ENCODE assay signal across 8 cellular contexts in genomic region chr3:179898024-179898423, GRCh38.
DNase-seq lines count a peak whose midpoint lies in the region; ATAC-seq and TF ChIP-seq lines count a peak whose summit lies in the region.

No MANE protein-coding gene starts in this region.

- intact Hi-C loops in stomach (cut with DNase I; ENCODE audit: low total_unique reads) (no loop called here), tibial artery (cut with DNase I; ENCODE audit: low total_unique reads) (no loop called here)

- H3K27ac ChIP-seq in CD4-positive, CD25-positive, alpha-beta regulatory T cell (ENCODE audit: insufficient read depth, low read length, poor library complexity, severe bottlenecking), result no peak overlapping the region
- H3K27ac ChIP-seq in stomach (no peak overlapping the region), tibial artery (no peak overlapping the region)

- no peaks in the 10 kb centered on the region for H3K4me1 Mint-ChIP-seq in CD4-positive, CD25-positive, alpha-beta regulatory T cell

- no peaks in the 10 kb centered on the region for H3K27me3 Mint-ChIP-seq in CD4-positive, CD25-positive, alpha-beta regulatory T cell

- no peaks in the 10 kb centered on the region for H3K36me3 ChIP-seq in CD4-positive, CD25-positive, alpha-beta regulatory T cell (ENCODE audit: control insufficient read depth, insufficient read depth, low read length)
- H3K36me3 ChIP-seq in NT2/D1 (ENCODE audit: insufficient read depth, insufficient read length, low read length) (no peaks in the 10 kb centered on the region), stomach (no peaks in the 10 kb centered on the region), tibial artery (no peaks in the 10 kb centered on the region)

- no peaks in the 10 kb centered on the region for H3K9me3 Mint-ChIP-seq in CD4-positive, CD25-positive, alpha-beta regulatory T cell

- DNase-seq in CD4-positive, CD25-positive, alpha-beta regulatory T cell, result peak in 2 of 3 donors; percentile 5 to 58
- DNase-seq in NT2/D1 (ENCODE audit: low read depth, low spot score) (peak; percentile 48), epithelial cell of esophagus (ENCODE audit: low read depth) (peak; percentile 61), stomach (no peak), tibial artery (no peak)

- H3K27me3 ChIP-seq in CD4-positive, CD25-positive, alpha-beta regulatory T cell (ENCODE audit: control insufficient read depth, insufficient read depth, low read length), result peaks cover 2% of the 10 kb centered on the region
- H3K27me3 ChIP-seq in NT2/D1 (ENCODE audit: insufficient read depth, insufficient read length) (no peaks in the 10 kb centered on the region), stomach (no peaks in the 10 kb centered on the region), tibial artery (peaks cover 0 to 4% of the 10 kb centered on the region in 2 donors)

- no peak overlapping the region for H3K27ac Mint-ChIP-seq in CD4-positive, CD25-positive, alpha-beta regulatory T cell

- no peak overlapping the region for H3K9ac ChIP-seq in NT2/D1 (ENCODE audit: insufficient read length, low read depth)

- no peaks in the 10 kb centered on the region for H3K9me3 ChIP-seq in CD4-positive, CD25-positive, alpha-beta regulatory T cell (ENCODE audit: control insufficient read depth in 2 of 2, low read length in 2 of 2)
- H3K9me3 ChIP-seq in NT2/D1 (ENCODE audit: insufficient read depth, low read length), result no peaks in the 10 kb centered on the region
- no peaks in the 10 kb centered on the region for H3K9me3 ChIP-seq in stomach
- H3K9me3 ChIP-seq in tibial artery, result no peaks in the 10 kb centered on the region

- H3K4me3 ChIP-seq in CD4-positive, CD25-positive, alpha-beta regulatory T cell (ENCODE audit: low read depth, low read length), result no peak overlapping the region
- H3K4me3 ChIP-seq in NT2/D1 (ENCODE audit: insufficient read length, low read depth), result no peak overlapping the region
- no peak overlapping the region for H3K4me3 ChIP-seq in epithelial cell of esophagus (ENCODE audit: low read length)
- H3K4me3 ChIP-seq in stomach, result no peak overlapping the region
- no peak overlapping the region for H3K4me3 ChIP-seq in tibial artery

- no peak for TF ChIP-seq POLR2A in stomach (IDR thresholded peaks at IDR 0.05)

- 3 to 8% (median 7%) methylated on average over 2 of the region's 2 CpGs for WGBS in stomach, 5 donors

- ATAC-seq in CD4-positive, CD25-positive, alpha-beta regulatory T cell (ENCODE audit: low read depth in 2 of 2), result no peak
- peak; percentile 93 for ATAC-seq in GM19035 (IDR thresholded peaks at IDR 0.05; ENCODE audit: unreplicated experiment)
- ATAC-seq in HG03135 (IDR thresholded peaks at IDR 0.05; ENCODE audit: unreplicated experiment), result peak; percentile 95
- ATAC-seq in GM19324 (IDR thresholded peaks at IDR 0.05; ENCODE audit: low FRiP score, unreplicated experiment), result no peak

- H3K36me3 Mint-ChIP-seq in CD4-positive, CD25-positive, alpha-beta regulatory T cell, result no peaks in the 10 kb centered on the region

- no peak for TF ChIP-seq EP300 in stomach (IDR thresholded peaks at IDR 0.05)

- H3K4me3 Mint-ChIP-seq in CD4-positive, CD25-positive, alpha-beta regulatory T cell, result no peak overlapping the region

- no peaks in the 10 kb centered on the region for H3K4me1 ChIP-seq in CD4-positive, CD25-positive, alpha-beta regulatory T cell (ENCODE audit: control insufficient read depth, insufficient read depth, low read length, poor library complexity, severe bottlenecking)
- H3K4me1 ChIP-seq in NT2/D1 (ENCODE audit: insufficient read depth, insufficient read length), result no peaks in the 10 kb centered on the region
- H3K4me1 ChIP-seq in stomach, result peaks cover 0 to 8% (median 2%) of the 10 kb centered on the region in 4 donors
- H3K4me1 ChIP-seq in tibial artery, result no peaks in the 10 kb centered on the region

- TF ChIP-seq CTCF in epithelial cell of esophagus (IDR thresholded peaks at IDR 0.05; ENCODE audit: insufficient read depth, low read depth, low read length, missing control alignments) (no peak), stomach (IDR thresholded peaks at IDR 0.05) (no peak), tibial artery (IDR thresholded peaks at IDR 0.05) (no peak)

Comparison
In these comparisons a context has a peak if more than half of its experiments do, and no peak if none do; other contexts are left out.
1. ATAC-seq: peak in GM19035 (single experiment) and HG03135 (single experiment); none in CD4-positive, CD25-positive, alpha-beta regulatory T cell (0 of 2) and GM19324 (single experiment).
2. DNase-seq: peak in CD4-positive, CD25-positive, alpha-beta regulatory T cell (2 of 3), NT2/D1 (single experiment) and epithelial cell of esophagus (single experiment); none in stomach (single experiment) and tibial artery (0 of 2).